ENCODE assay signal across 2 cellular contexts in genomic region chr18:66892388-66892787, GRCh38.
A peak's percentile ranks its signal among the peaks of the same experiment; 100 is the strongest.
DNase-seq lines count a peak whose midpoint lies in the region; ATAC-seq lines count a peak whose summit lies in the region.
"Not testable (repeated sequence)": the region's sequence is repeated elsewhere in the genome, so short reads cannot be mapped to it uniquely, and the experiment has no call there.

No MANE protein-coding gene starts in this region.

- intact Hi-C loops in Right ventricle myocardium inferior (cut with DNase I); left ventricle myocardium superior (cut with micrococcal nuclease): not testable (repeated sequence)

- ATAC-seq in Right ventricle myocardium inferior, left ventricle myocardium superior: not testable (repeated sequence)

- peak; percentile 41 for DNase-seq in Right ventricle myocardium inferior (ENCODE audit: missing footprints)
- peak; percentile 10 for DNase-seq in left ventricle myocardium superior
